In genomic region chr13:49936085-49936942, GRCh38 we compare ENCODE assay signal across 8 cellular contexts. TPM values are rescaled to one million over a fixed set of nuclear protein-coding genes. Genes with fewer than 3 reads are reported as not detected.
DNase-seq lines count a peak whose midpoint lies in the region; ATAC-seq and TF ChIP-seq lines count a peak whose summit lies in the region.

TSS of gene SPRYD7 (minus strand) at chr13:49936340. CDS start at chr13:49936235, 105 bp downstream.

- peak; percentile 98 for ATAC-seq in GM21619 (IDR thresholded peaks at IDR 0.05; ENCODE audit: unreplicated experiment)

- peak; percentile 88 for DNase-seq in DMS79 (lab: John Stamatoyannopoulos, UW)
- peak; percentile 99 for DNase-seq in OCI-M1 (lab: John Stamatoyannopoulos, UW)
- peak; percentile 95 for DNase-seq in activated T-cell treated with anti-CD3 and anti-CD28 coated beads for 48 hours (ENCODE audit: low read depth)
- DNase-seq in erythroblast (lab: John Stamatoyannopoulos, UW), result peak; percentile 98 to 99
- peak; percentile 98 for DNase-seq in mucosa of gallbladder (ENCODE audit: low spot score)
- peak; percentile 92 for DNase-seq in stimulated activated CD8-positive, alpha-beta memory T cell treated with anti-CD3 and anti-CD28 coated beads, Interleukin-4, amount 100 ng/mL, for 24 hours (ENCODE audit: low read depth)

- TF ChIP-seq POLR2A in erythroblast (IDR thresholded peaks at IDR 0.05; ENCODE audit: low read length), result peak; percentile 44

- peak; percentile 15; the same call in 1 of the 2 replicates for TF ChIP-seq RAD21 in Ishikawa (IDR thresholded peaks at IDR 0.05; ENCODE audit: low read depth)

- no peak for TF ChIP-seq EP300 in Ishikawa (IDR thresholded peaks at IDR 0.05; ENCODE audit: borderline replicate concordance)

TF ChIP-seq in Ishikawa, 13 proteins besides CTCF, POLR2A, EP300 and RAD21:
- TF ChIP-seq NFIC (IDR thresholded peaks at IDR 0.05) (no peak), EGR1 (IDR thresholded peaks at IDR 0.05) (no peak), REST (IDR thresholded peaks at IDR 0.05; ENCODE audit: low read depth) (no peak), MAX (IDR thresholded peaks at IDR 0.05) (peak; percentile 60), CEBPB (IDR thresholded peaks at IDR 0.05) (no peak), YY1 (IDR thresholded peaks at IDR 0.05; ENCODE audit: low read depth) (peak; percentile 35), CREB1 (IDR thresholded peaks at IDR 0.05; ENCODE audit: low read depth) (no peak), TAF1 (IDR thresholded peaks at IDR 0.05; ENCODE audit: low read depth) (peak; percentile 30), TCF12 (IDR thresholded peaks at IDR 0.05; ENCODE audit: low read depth) (no peak; the same call in 1 of the 2 replicates)

RNA-seq across cellular contexts. Expression of gene SPRYD7, which starts in this region (rescaled TPM):
- total RNA-seq in mucosa of gallbladder, result 6.3 TPM

Comparison
In these comparisons a context has a peak if more than half of its experiments do, and no peak if none do; other contexts are left out.
1. Peak in every context shown above with its lines: DNase-seq and ATAC-seq.